ENCODE assay signal across 1 cellular context in the genomic region with DNA sequence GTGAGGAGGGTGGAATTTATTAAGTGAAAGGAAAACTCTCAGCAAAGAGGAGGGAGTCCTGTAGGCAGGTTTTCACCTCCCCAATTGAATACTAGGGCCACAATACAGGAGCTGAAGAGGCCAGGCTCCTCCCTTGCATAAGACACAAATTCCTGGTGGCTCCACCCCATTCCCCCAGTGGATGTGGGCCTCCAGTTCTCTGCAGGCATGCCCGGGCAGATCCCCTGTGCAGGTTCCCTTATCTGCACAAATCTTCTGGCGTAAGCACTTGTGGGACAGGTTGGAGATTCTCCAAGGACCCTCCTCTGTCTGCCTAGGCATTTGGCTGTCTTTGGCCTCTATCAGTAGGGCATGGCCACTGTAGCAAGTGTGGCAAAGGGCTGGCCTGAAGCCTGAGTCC.
TF ChIP-seq lines count a peak whose summit lies in the region.

No MANE protein-coding gene starts in this region.

TF ChIP-seq in GM23338, 12 proteins besides CTCF, POLR2A, EP300 and RAD21 (continued from another document):
- TF ChIP-seq, protein P1, sequence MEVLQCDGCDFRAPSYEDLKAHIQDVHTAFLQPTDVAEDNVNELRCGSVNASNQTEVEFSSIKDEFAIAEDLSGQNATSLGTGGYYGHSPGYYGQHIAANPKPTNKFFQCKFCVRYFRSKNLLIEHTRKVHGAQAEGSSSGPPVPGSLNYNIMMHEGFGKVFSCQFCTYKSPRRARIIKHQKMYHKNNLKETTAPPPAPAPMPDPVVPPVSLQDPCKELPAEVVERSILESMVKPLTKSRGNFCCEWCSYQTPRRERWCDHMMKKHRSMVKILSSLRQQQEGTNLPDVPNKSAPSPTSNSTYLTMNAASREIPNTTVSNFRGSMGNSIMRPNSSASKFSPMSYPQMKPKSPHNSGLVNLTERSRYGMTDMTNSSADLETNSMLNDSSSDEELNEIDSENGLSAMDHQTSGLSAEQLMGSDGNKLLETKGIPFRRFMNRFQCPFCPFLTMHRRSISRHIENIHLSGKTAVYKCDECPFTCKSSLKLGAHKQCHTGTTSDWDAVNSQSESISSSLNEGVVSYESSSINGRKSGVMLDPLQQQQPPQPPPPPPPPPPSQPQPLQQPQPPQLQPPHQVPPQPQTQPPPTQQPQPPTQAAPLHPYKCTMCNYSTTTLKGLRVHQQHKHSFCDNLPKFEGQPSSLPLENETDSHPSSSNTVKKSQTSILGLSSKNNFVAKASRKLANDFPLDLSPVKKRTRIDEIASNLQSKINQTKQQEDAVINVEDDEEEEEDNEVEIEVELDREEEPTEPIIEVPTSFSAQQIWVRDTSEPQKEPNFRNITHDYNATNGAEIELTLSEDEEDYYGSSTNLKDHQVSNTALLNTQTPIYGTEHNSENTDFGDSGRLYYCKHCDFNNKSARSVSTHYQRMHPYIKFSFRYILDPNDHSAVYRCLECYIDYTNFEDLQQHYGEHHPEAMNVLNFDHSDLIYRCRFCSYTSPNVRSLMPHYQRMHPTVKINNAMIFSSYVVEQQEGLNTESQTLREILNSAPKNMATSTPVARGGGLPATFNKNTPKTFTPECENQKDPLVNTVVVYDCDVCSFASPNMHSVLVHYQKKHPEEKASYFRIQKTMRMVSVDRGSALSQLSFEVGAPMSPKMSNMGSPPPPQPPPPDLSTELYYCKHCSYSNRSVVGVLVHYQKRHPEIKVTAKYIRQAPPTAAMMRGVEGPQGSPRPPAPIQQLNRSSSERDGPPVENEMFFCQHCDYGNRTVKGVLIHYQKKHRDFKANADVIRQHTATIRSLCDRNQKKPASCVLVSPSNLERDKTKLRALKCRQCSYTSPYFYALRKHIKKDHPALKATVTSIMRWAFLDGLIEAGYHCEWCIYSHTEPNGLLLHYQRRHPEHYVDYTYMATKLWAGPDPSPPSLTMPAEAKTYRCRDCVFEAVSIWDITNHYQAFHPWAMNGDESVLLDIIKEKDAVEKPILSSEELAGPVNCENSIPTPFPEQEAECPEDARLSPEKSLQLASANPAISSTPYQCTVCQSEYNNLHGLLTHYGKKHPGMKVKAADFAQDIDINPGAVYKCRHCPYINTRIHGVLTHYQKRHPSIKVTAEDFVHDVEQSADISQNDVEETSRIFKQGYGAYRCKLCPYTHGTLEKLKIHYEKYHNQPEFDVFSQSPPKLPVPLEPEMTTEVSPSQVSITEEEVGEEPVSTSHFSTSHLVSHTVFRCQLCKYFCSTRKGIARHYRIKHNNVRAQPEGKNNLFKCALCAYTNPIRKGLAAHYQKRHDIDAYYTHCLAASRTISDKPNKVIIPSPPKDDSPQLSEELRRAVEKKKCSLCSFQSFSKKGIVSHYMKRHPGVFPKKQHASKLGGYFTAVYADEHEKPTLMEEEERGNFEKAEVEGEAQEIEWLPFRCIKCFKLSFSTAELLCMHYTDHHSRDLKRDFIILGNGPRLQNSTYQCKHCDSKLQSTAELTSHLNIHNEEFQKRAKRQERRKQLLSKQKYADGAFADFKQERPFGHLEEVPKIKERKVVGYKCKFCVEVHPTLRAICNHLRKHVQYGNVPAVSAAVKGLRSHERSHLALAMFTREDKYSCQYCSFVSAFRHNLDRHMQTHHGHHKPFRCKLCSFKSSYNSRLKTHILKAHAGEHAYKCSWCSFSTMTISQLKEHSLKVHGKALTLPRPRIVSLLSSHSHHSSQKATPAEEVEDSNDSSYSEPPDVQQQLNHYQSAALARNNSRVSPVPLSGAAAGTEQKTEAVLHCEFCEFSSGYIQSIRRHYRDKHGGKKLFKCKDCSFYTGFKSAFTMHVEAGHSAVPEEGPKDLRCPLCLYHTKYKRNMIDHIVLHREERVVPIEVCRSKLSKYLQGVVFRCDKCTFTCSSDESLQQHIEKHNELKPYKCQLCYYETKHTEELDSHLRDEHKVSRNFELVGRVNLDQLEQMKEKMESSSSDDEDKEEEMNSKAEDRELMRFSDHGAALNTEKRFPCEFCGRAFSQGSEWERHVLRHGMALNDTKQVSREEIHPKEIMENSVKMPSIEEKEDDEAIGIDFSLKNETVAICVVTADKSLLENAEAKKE (CRISPR knock-in tag; IDR thresholded peaks at IDR 0.05), result no peak
- TF ChIP-seq CREB1 (CRISPR knock-in tag; IDR thresholded peaks at IDR 0.05; ENCODE audit: low read depth) (no peak), ZNF114 (CRISPR knock-in tag; IDR thresholded peaks at IDR 0.05) (no peak), NANOG (IDR thresholded peaks at IDR 0.05; ENCODE audit: borderline replicate concordance) (no peak), POLR2AphosphoS5 (IDR thresholded peaks at IDR 0.05; ENCODE audit: low read depth) (no peak)
TF ChIP-seq in GM23338: peak in this region for 0.
